1 cellular context compared by ENCODE assay signal in genomic region chr3:49171119-49171774, GRCh38.
TF ChIP-seq lines count a peak whose summit lies in the region.

KLHDC8B (plus strand) TSS chr3:49171598; CDS start chr3:49172770, 1,172 bp downstream.

TF ChIP-seq in HepG2, 621 proteins besides CTCF, POLR2A, EP300 and RAD21 (continued from another document and continues in another):
- no peak for TF ChIP-seq ZBTB40 (IDR thresholded peaks at IDR 0.05)
- TF ChIP-seq ZBTB40 (CRISPR knock-in tag; IDR thresholded peaks at IDR 0.05), result peak; percentile 69; the same call in 1 of the 2 replicates
- TF ChIP-seq ZNF224 (CRISPR knock-in tag; IDR thresholded peaks at IDR 0.05), result peak; percentile 93
- no peak for TF ChIP-seq TRAFD1 (CRISPR knock-in tag; IDR thresholded peaks at IDR 0.05; ENCODE audit: borderline replicate concordance)
- TF ChIP-seq GABPB1 (CRISPR knock-in tag; IDR thresholded peaks at IDR 0.05), result peak; percentile 77; the same call in 1 of the 2 replicates
- TF ChIP-seq KLF9 (CRISPR knock-in tag; IDR thresholded peaks at IDR 0.05; ENCODE audit: low read depth), result peak; percentile 46; the same call in 1 of the 2 replicates
- TF ChIP-seq POLR2AphosphoS2 (IDR thresholded peaks at IDR 0.05; ENCODE audit: low read depth, low read length), result no peak
- TF ChIP-seq ZMAT3 (CRISPR knock-in tag; conservative IDR thresholded peaks at IDR 0.05), result no peak; the same call in 1 of the 2 replicates
- peak; percentile 74 for TF ChIP-seq ZNF430 (CRISPR knock-in tag; IDR thresholded peaks at IDR 0.05)
- TF ChIP-seq ZNF24 (IDR thresholded peaks at IDR 0.05), result no peak
- peak; percentile 89 for TF ChIP-seq KDM2A (CRISPR knock-in tag; IDR thresholded peaks at IDR 0.05; ENCODE audit: borderline replicate concordance, low read depth)
- TF ChIP-seq, protein P1, sequence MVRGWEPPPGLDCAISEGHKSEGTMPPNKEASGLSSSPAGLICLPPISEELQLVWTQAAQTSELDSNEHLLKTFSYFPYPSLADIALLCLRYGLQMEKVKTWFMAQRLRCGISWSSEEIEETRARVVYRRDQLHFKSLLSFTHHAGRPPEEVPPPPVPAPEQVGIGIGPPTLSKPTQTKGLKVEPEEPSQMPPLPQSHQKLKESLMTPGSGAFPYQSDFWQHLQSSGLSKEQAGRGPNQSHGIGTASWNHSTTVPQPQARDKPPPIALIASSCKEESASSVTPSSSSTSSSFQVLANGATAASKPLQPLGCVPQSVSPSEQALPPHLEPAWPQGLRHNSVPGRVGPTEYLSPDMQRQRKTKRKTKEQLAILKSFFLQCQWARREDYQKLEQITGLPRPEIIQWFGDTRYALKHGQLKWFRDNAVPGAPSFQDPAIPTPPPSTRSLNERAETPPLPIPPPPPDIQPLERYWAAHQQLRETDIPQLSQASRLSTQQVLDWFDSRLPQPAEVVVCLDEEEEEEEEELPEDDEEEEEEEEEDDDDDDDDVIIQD (CRISPR knock-in tag; IDR thresholded peaks at IDR 0.05; ENCODE audit: low read depth), result peak; percentile 23; the same call in 1 of the 2 replicates
- TF ChIP-seq IKZF1 (IDR thresholded peaks at IDR 0.05), result no peak
- no peak; the same call in 1 of the 2 replicates for TF ChIP-seq ZNF317 (CRISPR knock-in tag; IDR thresholded peaks at IDR 0.05)
- TF ChIP-seq ZNF337 (CRISPR knock-in tag; IDR thresholded peaks at IDR 0.05; ENCODE audit: borderline replicate concordance, low read depth), result peak; percentile 36; the same call in 1 of the 2 replicates
- no peak for TF ChIP-seq JARID2 (CRISPR knock-in tag; IDR thresholded peaks at IDR 0.05; ENCODE audit: insufficient replicate concordance)
- TF ChIP-seq AGO2 (optimal IDR thresholded peaks at IDR 0.05; ENCODE audit: low read depth, low read length), result peak; percentile 50
- no peak for TF ChIP-seq MAFK (conservative IDR thresholded peaks at IDR 0.05 in 1 of 2, IDR thresholded peaks at IDR 0.05 in 1 of 2; ENCODE audit: low read length in 2 of 2)
- 0 out of 2 replicates have a peak, but pooled peaks have one; percentile 13 for TF ChIP-seq FOXK1 (CRISPR knock-in tag; IDR thresholded peaks at IDR 0.05; ENCODE audit: borderline replicate concordance, low read depth)
- TF ChIP-seq ZSCAN29 (CRISPR knock-in tag; conservative IDR thresholded peaks at IDR 0.05), result 0 out of 2 replicates have a peak, but pooled peaks have one; percentile 48
- TF ChIP-seq, protein P2, sequence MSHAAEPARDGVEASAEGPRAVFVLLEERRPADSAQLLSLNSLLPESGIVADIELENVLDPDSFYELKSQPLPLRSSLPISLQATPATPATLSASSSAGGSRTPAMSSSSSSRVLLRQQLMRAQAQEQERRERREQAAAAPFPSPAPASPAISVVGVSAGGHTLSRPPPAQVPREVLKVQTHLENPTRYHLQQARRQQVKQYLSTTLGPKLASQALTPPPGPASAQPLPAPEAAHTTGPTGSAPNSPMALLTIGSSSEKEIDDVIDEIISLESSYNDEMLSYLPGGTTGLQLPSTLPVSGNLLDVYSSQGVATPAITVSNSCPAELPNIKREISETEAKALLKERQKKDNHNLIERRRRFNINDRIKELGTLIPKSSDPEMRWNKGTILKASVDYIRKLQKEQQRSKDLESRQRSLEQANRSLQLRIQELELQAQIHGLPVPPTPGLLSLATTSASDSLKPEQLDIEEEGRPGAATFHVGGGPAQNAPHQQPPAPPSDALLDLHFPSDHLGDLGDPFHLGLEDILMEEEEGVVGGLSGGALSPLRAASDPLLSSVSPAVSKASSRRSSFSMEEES (CRISPR knock-in tag; IDR thresholded peaks at IDR 0.05), result peak; percentile 72; the same call in 1 of the 2 replicates
- TF ChIP-seq ZBTB20 (CRISPR knock-in tag; IDR thresholded peaks at IDR 0.05; ENCODE audit: borderline replicate concordance, low read depth), result peak; percentile 48; the same call in 1 of the 2 replicates
- 0 out of 2 replicates have a peak, but pooled peaks have one; percentile 7 for TF ChIP-seq ZNF230 (CRISPR knock-in tag; IDR thresholded peaks at IDR 0.05)
- TF ChIP-seq, protein P3, sequence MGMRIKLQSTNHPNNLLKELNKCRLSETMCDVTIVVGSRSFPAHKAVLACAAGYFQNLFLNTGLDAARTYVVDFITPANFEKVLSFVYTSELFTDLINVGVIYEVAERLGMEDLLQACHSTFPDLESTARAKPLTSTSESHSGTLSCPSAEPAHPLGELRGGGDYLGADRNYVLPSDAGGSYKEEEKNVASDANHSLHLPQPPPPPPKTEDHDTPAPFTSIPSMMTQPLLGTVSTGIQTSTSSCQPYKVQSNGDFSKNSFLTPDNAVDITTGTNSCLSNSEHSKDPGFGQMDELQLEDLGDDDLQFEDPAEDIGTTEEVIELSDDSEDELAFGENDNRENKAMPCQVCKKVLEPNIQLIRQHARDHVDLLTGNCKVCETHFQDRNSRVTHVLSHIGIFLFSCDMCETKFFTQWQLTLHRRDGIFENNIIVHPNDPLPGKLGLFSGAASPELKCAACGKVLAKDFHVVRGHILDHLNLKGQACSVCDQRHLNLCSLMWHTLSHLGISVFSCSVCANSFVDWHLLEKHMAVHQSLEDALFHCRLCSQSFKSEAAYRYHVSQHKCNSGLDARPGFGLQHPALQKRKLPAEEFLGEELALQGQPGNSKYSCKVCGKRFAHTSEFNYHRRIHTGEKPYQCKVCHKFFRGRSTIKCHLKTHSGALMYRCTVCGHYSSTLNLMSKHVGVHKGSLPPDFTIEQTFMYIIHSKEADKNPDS (CRISPR knock-in tag; IDR thresholded peaks at IDR 0.05), result 0 out of 2 replicates have a peak, but pooled peaks have one; percentile 77
- TF ChIP-seq ZNF598 (CRISPR knock-in tag; IDR thresholded peaks at IDR 0.05; ENCODE audit: borderline replicate concordance), result no peak
- peak; percentile 76; the same call in 1 of the 2 replicates for TF ChIP-seq AKNA (CRISPR knock-in tag; IDR thresholded peaks at IDR 0.05; ENCODE audit: borderline replicate concordance)
- TF ChIP-seq MAZ (IDR thresholded peaks at IDR 0.05; ENCODE audit: borderline replicate concordance, low read depth, low read length), result peak; percentile 37; the same call in 1 of the 2 replicates
- TF ChIP-seq MAZ (CRISPR knock-in tag; IDR thresholded peaks at IDR 0.05; ENCODE audit: low read depth), result peak; percentile 82
- peak; percentile 83 for TF ChIP-seq SAFB2 (CRISPR knock-in tag; IDR thresholded peaks at IDR 0.05; ENCODE audit: borderline replicate concordance, low read depth)
- peak; percentile 87; the same call in 1 of the 2 replicates for TF ChIP-seq ZNF850 (CRISPR knock-in tag; conservative IDR thresholded peaks at IDR 0.05)
- peak; percentile 58 for TF ChIP-seq ZBTB38 (CRISPR knock-in tag; IDR thresholded peaks at IDR 0.05)
- peak; percentile 77; the same call in 1 of the 2 replicates for TF ChIP-seq YEATS2 (CRISPR knock-in tag; IDR thresholded peaks at IDR 0.05; ENCODE audit: borderline replicate concordance)
- TF ChIP-seq ZNF33B (CRISPR knock-in tag; IDR thresholded peaks at IDR 0.05), result no peak
- peak; percentile 74; the same call in 1 of the 2 replicates for TF ChIP-seq KLF6 (CRISPR knock-in tag; IDR thresholded peaks at IDR 0.05)
- peak; percentile 79 for TF ChIP-seq MYC (CRISPR knock-in tag; IDR thresholded peaks at IDR 0.05; ENCODE audit: borderline replicate concordance)
- TF ChIP-seq ZBTB7B (CRISPR knock-in tag; IDR thresholded peaks at IDR 0.05), result peak; percentile 76; the same call in 1 of the 2 replicates
- no peak for TF ChIP-seq SOX6 (IDR thresholded peaks at IDR 0.05)
- TF ChIP-seq SOX6 (CRISPR knock-in tag; IDR thresholded peaks at IDR 0.05), result peak; percentile 62
